Comparison of ENCODE assay signal across 9 cellular contexts in the genomic region with DNA sequence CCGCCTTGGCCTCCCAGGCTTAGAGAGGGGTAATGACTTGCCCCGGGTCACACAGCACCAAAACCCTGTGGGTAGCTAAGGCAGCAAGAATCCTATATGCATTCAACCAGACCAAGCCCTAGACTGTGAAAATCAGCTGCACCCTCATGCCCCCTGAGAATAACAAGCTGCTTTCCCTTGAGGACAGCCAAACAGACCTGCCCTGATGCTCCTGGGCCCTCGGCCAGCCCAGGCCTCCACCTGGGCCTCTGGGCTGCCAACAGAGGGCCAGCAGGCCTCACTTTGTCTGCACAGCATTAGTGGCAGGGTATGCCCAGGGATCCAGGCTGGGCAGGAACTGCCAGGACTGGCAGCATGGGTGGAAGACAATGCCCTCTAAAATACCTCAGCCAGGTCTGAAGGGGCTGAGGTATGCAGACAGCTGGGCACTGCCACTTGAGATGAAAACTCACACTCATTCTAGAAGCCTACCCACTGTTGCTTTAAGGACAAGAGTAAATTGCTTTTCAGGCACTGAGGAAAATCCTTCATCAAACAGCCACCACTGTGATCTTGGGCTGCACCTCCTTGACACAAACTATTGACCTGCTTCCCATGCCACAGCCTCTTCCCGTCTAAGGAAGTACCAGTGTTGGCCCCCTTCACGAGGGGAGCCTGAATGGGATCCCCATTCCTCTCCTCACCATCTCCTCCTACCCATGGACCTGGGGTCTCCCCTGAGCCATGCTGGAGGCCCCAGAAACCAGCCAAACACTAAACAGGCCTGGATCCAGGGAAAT. TPM values are rescaled to one million over a fixed set of nuclear protein-coding genes. Genes with fewer than 3 reads are reported as not detected.
DNase-seq lines count a peak whose midpoint lies in the region; ATAC-seq and TF ChIP-seq lines count a peak whose summit lies in the region.
"Had no signal": no experiment of that assay in that cellular context is flagged by ENCODE, and none has a peak within 500 bp of the region (broad histone marks: within the 10 kb centered on the region; RNA-seq: fewer than 3 reads in every experiment).

No MANE protein-coding gene starts in this region.

- ATAC-seq in activated CD8-positive, alpha-beta T cell treated with anti-CD3 and anti-CD28 coated beads, Interleukin-2, amount 10 ng/mL, durations not matched to agents 7 days and 5 days, result no peak
- no peak for ATAC-seq in GM18909 (IDR thresholded peaks at IDR 0.05; ENCODE audit: poor library complexity, unreplicated experiment)
- no peak for ATAC-seq in HG03139 (IDR thresholded peaks at IDR 0.05; ENCODE audit: unreplicated experiment)

- H3K9me3 Mint-ChIP-seq in CD4-positive, alpha-beta memory T cell, result no peaks in the 10 kb centered on the region
- no peaks in the 10 kb centered on the region for H3K9me3 Mint-ChIP-seq in H9
- H3K9me3 Mint-ChIP-seq in activated CD8-positive, alpha-beta T cell treated with anti-CD3 and anti-CD28 coated beads, Interleukin-2, amount 10 ng/mL, durations not matched to agents 7 days and 5 days (ENCODE audit: insufficient read depth), result no peaks in the 10 kb centered on the region
- H3K9me3 Mint-ChIP-seq in mesothelial cell of epicardium, result no peaks in the 10 kb centered on the region

- no peak overlapping the region for H2BK15ac ChIP-seq in H9 (ENCODE audit: low read depth, low read length)

- peaks cover 52% of the 10 kb centered on the region for H3K4me1 ChIP-seq in CD4-positive, alpha-beta memory T cell (ENCODE audit: insufficient read depth, low read length)
- peaks cover 21% of the 10 kb centered on the region for H3K4me1 ChIP-seq in H9 (ENCODE audit: insufficient read depth, low read length)

- H3K4me3 Mint-ChIP-seq in CD4-positive, alpha-beta memory T cell, result peak overlapping the region in 5 of 8 donors; percentile 62 to 82 (median 73)
- H3K4me3 Mint-ChIP-seq in H9 (peak overlapping the region; percentile 7 to 27; a peak in 3 of 5 replicates), mesothelial cell of epicardium (no peak overlapping the region)
- peak overlapping the region; percentile 53 for H3K4me3 Mint-ChIP-seq in activated CD8-positive, alpha-beta T cell treated with anti-CD3 and anti-CD28 coated beads, Interleukin-2, amount 10 ng/mL, durations not matched to agents 7 days and 5 days

- no peak overlapping the region for H2AFZ ChIP-seq in H9 (ENCODE audit: low read length)

- peak overlapping the region; percentile 74 for H3K14ac ChIP-seq in H9 (ENCODE audit: insufficient read depth, low read length)

- H3K36me3 Mint-ChIP-seq in CD4-positive, alpha-beta memory T cell, result peaks cover 0 to 8% of the 10 kb centered on the region in 2 donors
- peaks cover 11 to 24% (median 13%) of the 10 kb centered on the region in 3 experiments; a peak in 6 of 7 replicates for H3K36me3 Mint-ChIP-seq in H9 (ENCODE audit: insufficient read depth in 1 of 3, low read depth in 3 of 3)
- H3K36me3 Mint-ChIP-seq in activated CD8-positive, alpha-beta T cell treated with anti-CD3 and anti-CD28 coated beads, Interleukin-2, amount 10 ng/mL, durations not matched to agents 7 days and 5 days (ENCODE audit: low read depth), result peaks cover 23% of the 10 kb centered on the region
- peaks cover 4% of the 10 kb centered on the region for H3K36me3 Mint-ChIP-seq in mesothelial cell of epicardium

- H2BK12ac ChIP-seq in H9 (ENCODE audit: insufficient read length, low read depth, low read length), result peak overlapping the region; percentile 52

- H3K79me2 ChIP-seq in H9 (ENCODE audit: insufficient read depth, low read length), result peaks cover 17% of the 10 kb centered on the region; the same call in 1 of the 2 replicates

- no peak for DNase-seq in CD4-positive, alpha-beta memory T cell
- DNase-seq in H9 (no peak), mesothelial cell of epicardium (ENCODE audit: low spot score in 2 of 2, unreplicated experiment in 2 of 2) (no peak)
- no peak for DNase-seq in activated CD8-positive, alpha-beta T cell treated with anti-CD3 and anti-CD28 coated beads, Interleukin-2, amount 10 ng/mL, durations not matched to agents 7 days and 5 days
- DNase-seq in stimulated activated naive CD4-positive, alpha-beta T cell (lab: John Stamatoyannopoulos, UW), result no peak
- DNase-seq in stimulated activated CD4-positive, alpha-beta T cell treated with anti-CD3 and anti-CD28 coated beads, Interleukin-4, amount 100 ng/mL, for 4 hours, result no peak

- peak overlapping the region; percentile 62 for H2BK5ac ChIP-seq in H9 (ENCODE audit: insufficient read length, low read length)

- peak overlapping the region; percentile 88 for H4K91ac ChIP-seq in H9 (ENCODE audit: insufficient read length, low read depth, low read length)

- POLR2A ChIA-PET in CD4-positive, alpha-beta memory T cell (lab: Charles Lee; ENCODE audit: partially characterized antibody), result interaction anchor here (1.2 kb wide), 2 partner anchors 9 kb away, joined by 4 to 7 read pairs; a partner anchor contains a TSS
- POLR2A ChIA-PET in activated CD8-positive, alpha-beta T cell treated with anti-CD3 and anti-CD28 coated beads, Interleukin-2, amount 10 ng/mL, durations not matched to agents 7 days and 5 days (lab: Charles Lee), result interaction anchor here (1.4 kb wide), 1 partner anchor 8 kb away, joined by 4 read pairs; a partner anchor contains a TSS

- TF ChIP-seq CTCF in H9 (conservative IDR thresholded peaks at IDR 0.05) (no peak), mesothelial cell of epicardium (IDR thresholded peaks at IDR 0.05; ENCODE audit: unreplicated experiment) (no peak)

- H4K20me1 ChIP-seq in H9 (ENCODE audit: control insufficient read depth, insufficient read depth, insufficient read length), result no peaks in the 10 kb centered on the region

- H3T11ph ChIP-seq in H9 (ENCODE audit: low read length), result no peak overlapping the region

- no peak overlapping the region for H2BK20ac ChIP-seq in H9 (ENCODE audit: low read depth, low read length, poor library complexity, severe bottlenecking)

- H4K5ac ChIP-seq in H9 (ENCODE audit: insufficient read length, low read depth, low read length), result peak overlapping the region; percentile 81

- peak overlapping the region; percentile 99 for H2AK5ac ChIP-seq in H9 (ENCODE audit: insufficient read length, low read length)

- H3K4me1 Mint-ChIP-seq in CD4-positive, alpha-beta memory T cell, result peaks cover 37 to 69% (median 56%) of the 10 kb centered on the region in 4 donors
- peaks cover 58 to 59% of the 10 kb centered on the region in 2 experiments for H3K4me1 Mint-ChIP-seq in H9
- peaks cover 57% of the 10 kb centered on the region for H3K4me1 Mint-ChIP-seq in activated CD8-positive, alpha-beta T cell treated with anti-CD3 and anti-CD28 coated beads, Interleukin-2, amount 10 ng/mL, durations not matched to agents 7 days and 5 days (ENCODE audit: low read depth)
- H3K4me1 Mint-ChIP-seq in mesothelial cell of epicardium, result peaks cover 64% of the 10 kb centered on the region

- H3K4me2 ChIP-seq in H9 (ENCODE audit: insufficient read depth, insufficient read length, low read length), result no peak overlapping the region

- peaks cover 8% of the 10 kb centered on the region for H3K23me2 ChIP-seq in H9 (ENCODE audit: insufficient read length, low read depth, low read length, poor library complexity, severe bottlenecking)

- no peaks in the 10 kb centered on the region for H3K79me1 ChIP-seq in H9 (ENCODE audit: insufficient read depth, low read depth, low read length, poor library complexity, severe bottlenecking)

- H3K27me3 Mint-ChIP-seq in CD4-positive, alpha-beta memory T cell, result no peaks in the 10 kb centered on the region
- H3K27me3 Mint-ChIP-seq in H9 (ENCODE audit: low read depth) (no peaks in the 10 kb centered on the region), mesothelial cell of epicardium (ENCODE audit: low read depth) (no peaks in the 10 kb centered on the region)
- H3K27me3 Mint-ChIP-seq in activated CD8-positive, alpha-beta T cell treated with anti-CD3 and anti-CD28 coated beads, Interleukin-2, amount 10 ng/mL, durations not matched to agents 7 days and 5 days (ENCODE audit: low read depth), result no peaks in the 10 kb centered on the region

- peak overlapping the region; percentile 76 for H3K4ac ChIP-seq in H9 (ENCODE audit: low read depth, low read length)

- intact Hi-C loops in CD4-positive, alpha-beta memory T cell (cut with micrococcal nuclease), result no loop called here

- CTCF ChIA-PET in CD4-positive, alpha-beta memory T cell (lab: Charles Lee; ENCODE audit: partially characterized antibody), result no interaction called here
- CTCF ChIA-PET in activated CD8-positive, alpha-beta T cell treated with anti-CD3 and anti-CD28 coated beads, Interleukin-2, amount 10 ng/mL, durations not matched to agents 7 days and 5 days (lab: Charles Lee), result interaction anchor here (1.5 kb wide), 1 partner anchor 21 kb away, joined by 4 read pairs; no protein-coding TSS in a partner anchor

- peak overlapping the region; percentile 67 for H3K27ac ChIP-seq in CD4-positive, alpha-beta memory T cell (ENCODE audit: low read depth, low read length)
- H3K27ac ChIP-seq in H9 (ENCODE audit: insufficient read length, low read depth, low read length), result peak overlapping the region; percentile 95
- H3K27ac ChIP-seq: epithelial cell of prostate had no signal

- no peak overlapping the region for H2BK120ac ChIP-seq in H9 (ENCODE audit: low read depth, low read length, poor library complexity, severe bottlenecking)

- H3K9ac ChIP-seq in H9 (ENCODE audit: extremely low read depth, insufficient read length, low read length), result peak overlapping the region; percentile 7

- no CpG with 5 or more reads among the region's 5 CpGs for WGBS in H9 (ENCODE audit: extremely low coverage, insufficient read length, low lambda C conversion rate)

- H3K27me3 ChIP-seq in CD4-positive, alpha-beta memory T cell (ENCODE audit: insufficient read depth, low read length), result no peaks in the 10 kb centered on the region
- no peaks in the 10 kb centered on the region for H3K27me3 ChIP-seq in H9 (ENCODE audit: insufficient read depth, low read length)

- H3K27ac Mint-ChIP-seq in CD4-positive, alpha-beta memory T cell, result peak overlapping the region; percentile 80 to 96 (median 91)
- H3K27ac Mint-ChIP-seq in H9, result peak overlapping the region; percentile 94 to 99 (median 99); a peak in 6 of 7 replicates
- H3K27ac Mint-ChIP-seq in activated CD8-positive, alpha-beta T cell treated with anti-CD3 and anti-CD28 coated beads, Interleukin-2, amount 10 ng/mL, durations not matched to agents 7 days and 5 days, result peak overlapping the region; percentile 90
- peak overlapping the region; percentile 95 for H3K27ac Mint-ChIP-seq in mesothelial cell of epicardium

- H3K56ac ChIP-seq in H9 (ENCODE audit: insufficient read length, low read depth, low read length), result no peak overlapping the region

- no peak overlapping the region for H3K4me3 ChIP-seq in CD4-positive, alpha-beta memory T cell (ENCODE audit: low read length in 2 of 2)

- H3K9me3 ChIP-seq in CD4-positive, alpha-beta memory T cell (ENCODE audit: control insufficient read depth in 1 of 2, low read length in 2 of 2), result no peaks in the 10 kb centered on the region
- no peaks in the 10 kb centered on the region for H3K9me3 ChIP-seq in H9 (ENCODE audit: control insufficient read depth, low read depth, low read length)

- H3K23ac ChIP-seq in H9 (ENCODE audit: insufficient read length, low read depth, low read length), result no peak overlapping the region

- H4K8ac ChIP-seq in H9 (replicated peaks; ENCODE audit: insufficient read length, low read depth, low read length), result no peak overlapping the region

- H3K18ac ChIP-seq in H9 (ENCODE audit: insufficient read length, low read depth, low read length), result peak overlapping the region; percentile 16

- H3K36me3 ChIP-seq in CD4-positive, alpha-beta memory T cell (ENCODE audit: insufficient read depth, low read length), result peaks cover 4% of the 10 kb centered on the region

RNA-seq across cellular contexts. Expression of a gene that starts 8.8 kb away (rescaled TPM):
- total RNA-seq in CD4-positive, alpha-beta memory T cell, result 10 to 100 TPM; 27.5 to 30.8 TPM
- polyA plus RNA-seq in CD4-positive, alpha-beta memory T cell, result 10 to 100 TPM; 10.0 to 15.8 TPM
- total RNA-seq in H9 (2021) (45.9 and 49.0 TPM in 2 replicates), mesothelial cell of epicardium (46.5 to 53.0 TPM (median 47.4 TPM) in 3 replicates)
- 10 to 100 TPM; 34.1 to 39.0 TPM for total RNA-seq in activated CD8-positive, alpha-beta T cell treated with anti-CD3 and anti-CD28 coated beads, Interleukin-2, amount 10 ng/mL, durations not matched to agents 7 days and 5 days

RNA-seq across cellular contexts. Expression of a gene that starts 24.3 kb away (rescaled TPM):
- total RNA-seq in CD4-positive, alpha-beta memory T cell, result 10 to 100 TPM; 41.7 to 42.8 TPM
- 10 to 100 TPM in 1 of 2 donors, 1 to 10 TPM in 1; 7.4 to 10.8 TPM for polyA plus RNA-seq in CD4-positive, alpha-beta memory T cell
- 6.5 and 7.9 TPM in 2 replicates for total RNA-seq in H9 (2021)
- total RNA-seq in activated CD8-positive, alpha-beta T cell treated with anti-CD3 and anti-CD28 coated beads, Interleukin-2, amount 10 ng/mL, durations not matched to agents 7 days and 5 days, result 10 to 100 TPM; 17.3 to 18.8 TPM
- total RNA-seq in mesothelial cell of epicardium, result 26.0 to 29.4 TPM (median 27.7 TPM) in 3 replicates
